13 cellular contexts compared by ENCODE assay signal in genomic region chr10:86344714-86345161, GRCh38. TPM values are rescaled to one million over a fixed set of nuclear protein-coding genes. Genes with fewer than 3 reads are reported as not detected.
DNase-seq lines count a peak whose midpoint lies in the region; TF ChIP-seq lines count a peak whose summit lies in the region.
"Had no signal": no experiment of that assay in that cellular context is flagged by ENCODE, and none has a peak within 500 bp of the region (broad histone marks: within the 10 kb centered on the region; RNA-seq: fewer than 3 reads in every experiment).

No MANE protein-coding gene starts in this region.

- peak; percentile 25; the same call in 1 of the 2 replicates for TF ChIP-seq CTCF in 22Rv1 (IDR thresholded peaks at IDR 0.05)
- TF ChIP-seq CTCF in BE2C (IDR thresholded peaks at IDR 0.05; ENCODE audit: low read depth, low read length) = no peak
- no peak for TF ChIP-seq CTCF in glutamatergic neuron (IDR thresholded peaks at IDR 0.05; ENCODE audit: partially characterized antibody, unreplicated experiment)
- no peak for TF ChIP-seq CTCF in nephron progenitor cell (IDR thresholded peaks at IDR 0.05)
- no peak; the same call in 1 of the 2 replicates for TF ChIP-seq CTCF in HFFc6 (IDR thresholded peaks at IDR 0.05)
- TF ChIP-seq CTCF in neural progenitor cell (IDR thresholded peaks at IDR 0.05) = no peak

- H3K9me3 ChIP-seq in BE2C (no peaks in the 10 kb centered on the region), neural progenitor cell (ENCODE audit: low read depth) (no peaks in the 10 kb centered on the region)

- H3K27ac ChIP-seq in 22Rv1 (no peak overlapping the region), neural progenitor cell (no peak overlapping the region)
- H3K27ac ChIP-seq: coronary artery, WERI-Rb-1 had no signal

- no peak overlapping the region for H3K9ac ChIP-seq in neural progenitor cell

- H4K20me1 ChIP-seq in neural progenitor cell (ENCODE audit: low read depth) = peaks cover 9% of the 10 kb centered on the region

- no peaks in the 10 kb centered on the region for H3K79me2 ChIP-seq in neural progenitor cell (ENCODE audit: low read depth)

- H3K27me3 ChIP-seq in BE2C (no peaks in the 10 kb centered on the region), neural progenitor cell (no peaks in the 10 kb centered on the region)

- H3K9me3 Mint-ChIP-seq in glutamatergic neuron (ENCODE audit: unreplicated experiment) = no peaks in the 10 kb centered on the region
- H3K9me3 Mint-ChIP-seq in nephron progenitor cell = no peaks in the 10 kb centered on the region
- H3K9me3 Mint-ChIP-seq in HFFc6 = no peaks in the 10 kb centered on the region
- H3K9me3 Mint-ChIP-seq in neural progenitor cell = no peaks in the 10 kb centered on the region
- H3K9me3 Mint-ChIP-seq in activated CD4-positive, alpha-beta T cell treated with anti-CD3 and anti-CD28 coated beads, Interleukin-2, amount 10 ng/mL, durations not matched to agents 24 days and 14 days = no peaks in the 10 kb centered on the region
- H3K9me3 Mint-ChIP-seq: CD4-positive, alpha-beta T cell had no signal

- peaks cover 11% of the 10 kb centered on the region for H3K27me3 Mint-ChIP-seq in glutamatergic neuron (ENCODE audit: unreplicated experiment)
- H3K27me3 Mint-ChIP-seq in nephron progenitor cell (ENCODE audit: low read depth, poor library complexity) = peaks cover 6% of the 10 kb centered on the region
- H3K27me3 Mint-ChIP-seq in HFFc6 (ENCODE audit: insufficient read depth) = peaks cover 19% of the 10 kb centered on the region
- H3K27me3 Mint-ChIP-seq in neural progenitor cell (ENCODE audit: insufficient read depth, low read depth) = peaks cover 6% of the 10 kb centered on the region
- no peaks in the 10 kb centered on the region for H3K27me3 Mint-ChIP-seq in activated CD4-positive, alpha-beta T cell treated with anti-CD3 and anti-CD28 coated beads, Interleukin-2, amount 10 ng/mL, durations not matched to agents 24 days and 14 days
- H3K27me3 Mint-ChIP-seq: CD4-positive, alpha-beta T cell had no signal

- H3K4me1 Mint-ChIP-seq in glutamatergic neuron (ENCODE audit: low read depth, unreplicated experiment) (peaks cover 5% of the 10 kb centered on the region), nephron progenitor cell (peaks cover 28% of the 10 kb centered on the region), HFFc6 (ENCODE audit: low read depth) (peaks cover 27% of the 10 kb centered on the region), neural progenitor cell (peaks cover 30% of the 10 kb centered on the region)
- no peaks in the 10 kb centered on the region for H3K4me1 Mint-ChIP-seq in activated CD4-positive, alpha-beta T cell treated with anti-CD3 and anti-CD28 coated beads, Interleukin-2, amount 10 ng/mL, durations not matched to agents 24 days and 14 days

- H3K4me3 ChIP-seq in BE2C (ENCODE audit: low read depth, low read length) (no peak overlapping the region), neural progenitor cell (no peak overlapping the region)
- H3K4me3 ChIP-seq: coronary artery had no signal

- H3K4me1 ChIP-seq in BE2C (peaks cover 66% of the 10 kb centered on the region), neural progenitor cell (peaks cover 32% of the 10 kb centered on the region)

- H3K36me3 ChIP-seq in BE2C (no peaks in the 10 kb centered on the region; the same call in 1 of the 2 replicates), neural progenitor cell (no peaks in the 10 kb centered on the region)
- H3K36me3 ChIP-seq: WERI-Rb-1 had no signal

- H3K4me3 Mint-ChIP-seq in glutamatergic neuron (ENCODE audit: unreplicated experiment) = no peak overlapping the region
- no peak overlapping the region for H3K4me3 Mint-ChIP-seq in nephron progenitor cell
- no peak overlapping the region for H3K4me3 Mint-ChIP-seq in HFFc6
- H3K4me3 Mint-ChIP-seq in neural progenitor cell = no peak overlapping the region
- no peak overlapping the region for H3K4me3 Mint-ChIP-seq in activated CD4-positive, alpha-beta T cell treated with anti-CD3 and anti-CD28 coated beads, Interleukin-2, amount 10 ng/mL, durations not matched to agents 24 days and 14 days
- H3K4me3 Mint-ChIP-seq: CD4-positive, alpha-beta T cell had no signal

- H3F3A ChIP-seq in neural progenitor cell (ENCODE audit: low read depth) = peaks cover 4% of the 10 kb centered on the region

- H3K36me3 Mint-ChIP-seq in glutamatergic neuron (ENCODE audit: unreplicated experiment) = no peaks in the 10 kb centered on the region
- H3K36me3 Mint-ChIP-seq in nephron progenitor cell (ENCODE audit: low read depth) = no peaks in the 10 kb centered on the region
- H3K36me3 Mint-ChIP-seq in HFFc6 (ENCODE audit: low read depth) = no peaks in the 10 kb centered on the region
- H3K36me3 Mint-ChIP-seq in neural progenitor cell = no peaks in the 10 kb centered on the region
- H3K36me3 Mint-ChIP-seq in activated CD4-positive, alpha-beta T cell treated with anti-CD3 and anti-CD28 coated beads, Interleukin-2, amount 10 ng/mL, durations not matched to agents 24 days and 14 days (ENCODE audit: low read depth) = no peaks in the 10 kb centered on the region

- intact Hi-C loops in activated CD4-positive, alpha-beta T cell treated with anti-CD3 and anti-CD28 coated beads, Interleukin-2, amount 10 ng/mL, durations not matched to agents 24 days and 14 days (cut with micrococcal nuclease) = no loop called here

- DNase-seq in BE2C (peak; percentile 10), NCI-H1092 (lab: John Stamatoyannopoulos, UW) (peak; percentile 27), glutamatergic neuron (peak; percentile 5), nephron progenitor cell (no peak), HFFc6 (no peak), neural progenitor cell (ENCODE audit: low spot score) (no peak)
- no peak for DNase-seq in activated CD4-positive, alpha-beta T cell treated with anti-CD3 and anti-CD28 coated beads, Interleukin-2, amount 10 ng/mL, durations not matched to agents 24 days and 14 days
- DNase-seq: activated T-cell treated with anti-CD3 and anti-CD28 coated beads, Interleukin-2, amount 50 U/mL, for 48 hours; amniotic stem cell; CD4-positive, alpha-beta T cell; WERI-Rb-1 had no signal

- H3K4me2 ChIP-seq in neural progenitor cell = no peak overlapping the region

- H2AFZ ChIP-seq in neural progenitor cell (replicated peaks) = no peak overlapping the region

- H3K27ac Mint-ChIP-seq in glutamatergic neuron (ENCODE audit: unreplicated experiment) (no peak overlapping the region), nephron progenitor cell (no peak overlapping the region), HFFc6 (no peak overlapping the region), neural progenitor cell (no peak overlapping the region)
- no peak overlapping the region for H3K27ac Mint-ChIP-seq in activated CD4-positive, alpha-beta T cell treated with anti-CD3 and anti-CD28 coated beads, Interleukin-2, amount 10 ng/mL, durations not matched to agents 24 days and 14 days
- H3K27ac Mint-ChIP-seq: CD4-positive, alpha-beta T cell had no signal

RNA-seq across cellular contexts. Expression of gene GRID1, which starts 21.9 kb away (rescaled TPM):
- polyA plus RNA-seq in BE2C (2012; ENCODE audit: insufficient read depth, insufficient read length, low read depth) = 55.8 TPM
- total RNA-seq in glutamatergic neuron (ENCODE audit: unreplicated experiment) (8.0 TPM), neural progenitor cell (ENCODE audit: low replicate concordance) (0.31 TPM in 1 of 2 replicates, not detected in the other)
- total RNA-seq in HFFc6 (2021; fragmentation: NEBNext Ultra II Directional; extraction: Animal tissue kit (Norgen Biotek cat#: 25700)) = not detected
- not detected in 2 replicates for total RNA-seq in activated CD4-positive, alpha-beta T cell treated with anti-CD3 and anti-CD28 coated beads, Interleukin-2, amount 10 ng/mL, durations not matched to agents 24 days and 14 days
- total RNA-seq: CD4-positive, alpha-beta T cell had no signal

Comparison
In these comparisons a context has a peak if more than half of its experiments do, and no peak if none do; other contexts are left out.
1. DNase-seq: peak in BE2C (single experiment), NCI-H1092 (single experiment) and glutamatergic neuron (single experiment); none in nephron progenitor cell (single experiment), HFFc6 (single experiment), neural progenitor cell (single experiment) and activated CD4-positive, alpha-beta T cell treated with anti-CD3 and anti-CD28 coated beads, Interleukin-2, amount 10 ng/mL, durations not matched to agents 24 days and 14 days (single experiment).